8 cellular contexts compared by ENCODE assay signal in the genomic region with DNA sequence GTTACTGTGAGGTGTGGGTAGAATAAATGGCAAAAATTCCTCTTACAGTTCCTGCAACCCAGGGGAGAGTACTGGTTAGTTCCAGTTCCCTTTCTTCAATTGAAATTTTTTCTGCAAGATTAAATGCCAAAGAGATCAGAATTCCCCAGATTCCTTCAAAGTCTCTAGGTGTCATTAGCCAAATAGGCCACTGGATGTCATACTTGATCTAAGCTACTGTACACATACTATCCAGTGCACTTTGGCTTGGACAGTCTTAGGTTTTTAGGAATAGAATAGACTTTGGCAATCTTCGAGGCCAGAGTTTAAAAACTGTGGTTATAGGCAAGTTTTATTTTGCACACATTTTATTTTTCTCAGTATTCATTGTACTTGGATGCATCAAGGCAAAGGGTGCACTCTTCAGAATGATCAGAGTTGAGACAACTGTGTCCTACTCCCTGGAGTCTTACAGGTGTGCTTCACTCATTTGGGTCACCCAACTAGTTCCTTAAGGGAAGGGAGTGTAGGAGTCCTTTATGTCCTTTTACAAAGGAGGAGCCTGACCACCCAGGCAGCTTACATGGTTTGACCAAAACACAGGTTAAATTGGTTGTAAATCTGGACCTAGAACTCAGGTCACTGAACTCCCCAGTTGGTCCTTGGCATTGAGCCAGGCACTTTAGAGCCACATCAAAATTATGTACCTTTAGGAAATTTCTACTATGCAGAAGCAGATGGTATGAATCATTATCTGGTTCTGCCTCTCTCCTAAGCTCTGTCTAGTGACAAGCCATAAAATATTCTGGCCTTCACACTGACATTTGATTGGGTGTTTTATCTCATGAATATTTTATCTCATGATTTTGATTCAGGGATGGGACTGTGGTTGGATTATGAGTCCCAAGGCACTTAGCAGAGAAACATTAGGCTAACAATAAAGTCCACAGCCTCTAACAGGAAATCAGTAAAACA. TPM values are rescaled to one million over a fixed set of nuclear protein-coding genes. Genes with fewer than 3 reads are reported as not detected.
DNase-seq lines count a peak whose midpoint lies in the region; ATAC-seq, FAIRE-seq and TF ChIP-seq lines count a peak whose summit lies in the region.

No MANE protein-coding gene starts in this region.

- peaks cover 12% of the 10 kb centered on the region for H3K9me3 Mint-ChIP-seq in nephron

- TF ChIP-seq RAD21 in Ishikawa (IDR thresholded peaks at IDR 0.05; ENCODE audit: low read depth), result peak; percentile 74

- peak; percentile 39 for TF ChIP-seq CTCF in bronchial epithelial cell (IDR thresholded peaks at IDR 0.05; ENCODE audit: insufficient read depth, low read length, severe bottlenecking)
- TF ChIP-seq CTCF in nephron (IDR thresholded peaks at IDR 0.05; ENCODE audit: unreplicated experiment in 3 of 3), result peak in 2 of 3 experiments; percentile 20 to 36

- H3K27ac Mint-ChIP-seq in nephron, result peak overlapping the region in 1 of 3 experiments; percentile 42

- ATAC-seq in GM21367 (IDR thresholded peaks at IDR 0.05; ENCODE audit: unreplicated experiment), result no peak
- no peak for ATAC-seq in GM21381 (IDR thresholded peaks at IDR 0.05; ENCODE audit: unreplicated experiment)

- no peaks in the 10 kb centered on the region for H3K27me3 Mint-ChIP-seq in nephron (ENCODE audit: low read depth)

- no peak for FAIRE-seq in bronchial epithelial cell (lab: Jason Lieb, UNC)

- in situ Hi-C loops in G401 (cut with HindIII; ENCODE audit: low sequenced_read_pairs), result no loop called here

- no peak overlapping the region for H3K4me3 ChIP-seq in bronchial epithelial cell (ENCODE audit: low read depth, low read length)

- H3K4me3 Mint-ChIP-seq in nephron, result no peak overlapping the region

- TF ChIP-seq EP300 in Ishikawa (IDR thresholded peaks at IDR 0.05; ENCODE audit: borderline replicate concordance), result no peak

- H3K36me3 Mint-ChIP-seq in nephron (ENCODE audit: low read depth), result peaks cover 3% of the 10 kb centered on the region

- peak; percentile 42 for DNase-seq in G401 (ENCODE audit: low spot score)
- DNase-seq in bronchial epithelial cell (ENCODE audit: low read depth), result peak; percentile 39
- DNase-seq in NCI-H446 treated with DMSO at 0.1 percent for 48 hours (lab: John Stamatoyannopoulos, UW), result no peak
- DNase-seq in stimulated activated CD4-positive, alpha-beta T cell treated with anti-CD3 and anti-CD28 coated beads, Interleukin-2, amount 100 ng/mL, for 48 hours, result no peak

- H3K27me3 ChIP-seq in bronchial epithelial cell (ENCODE audit: control insufficient read depth, insufficient read depth, low read length), result no peaks in the 10 kb centered on the region

- no peaks in the 10 kb centered on the region for H3K36me3 ChIP-seq in bronchial epithelial cell (ENCODE audit: control insufficient read depth, insufficient read depth, low read length)

- no peaks in the 10 kb centered on the region for H3K4me1 Mint-ChIP-seq in nephron

TF ChIP-seq in Ishikawa, 13 proteins besides CTCF, POLR2A, EP300 and RAD21:
- TF ChIP-seq CEBPB (IDR thresholded peaks at IDR 0.05), result no peak
- TF ChIP-seq YY1 (IDR thresholded peaks at IDR 0.05; ENCODE audit: low read depth), result no peak
- no peak for TF ChIP-seq NFIC (IDR thresholded peaks at IDR 0.05)
- TF ChIP-seq TAF1 (IDR thresholded peaks at IDR 0.05; ENCODE audit: low read depth), result no peak
- TF ChIP-seq, protein P1, sequence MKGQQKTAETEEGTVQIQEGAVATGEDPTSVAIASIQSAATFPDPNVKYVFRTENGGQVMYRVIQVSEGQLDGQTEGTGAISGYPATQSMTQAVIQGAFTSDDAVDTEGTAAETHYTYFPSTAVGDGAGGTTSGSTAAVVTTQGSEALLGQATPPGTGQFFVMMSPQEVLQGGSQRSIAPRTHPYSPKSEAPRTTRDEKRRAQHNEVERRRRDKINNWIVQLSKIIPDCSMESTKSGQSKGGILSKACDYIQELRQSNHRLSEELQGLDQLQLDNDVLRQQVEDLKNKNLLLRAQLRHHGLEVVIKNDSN (IDR thresholded peaks at IDR 0.05), result no peak
- no peak for TF ChIP-seq CREB1 (IDR thresholded peaks at IDR 0.05; ENCODE audit: low read depth)
- TF ChIP-seq ZBTB7A (IDR thresholded peaks at IDR 0.05; ENCODE audit: low read depth), result no peak
- TF ChIP-seq, protein P2, sequence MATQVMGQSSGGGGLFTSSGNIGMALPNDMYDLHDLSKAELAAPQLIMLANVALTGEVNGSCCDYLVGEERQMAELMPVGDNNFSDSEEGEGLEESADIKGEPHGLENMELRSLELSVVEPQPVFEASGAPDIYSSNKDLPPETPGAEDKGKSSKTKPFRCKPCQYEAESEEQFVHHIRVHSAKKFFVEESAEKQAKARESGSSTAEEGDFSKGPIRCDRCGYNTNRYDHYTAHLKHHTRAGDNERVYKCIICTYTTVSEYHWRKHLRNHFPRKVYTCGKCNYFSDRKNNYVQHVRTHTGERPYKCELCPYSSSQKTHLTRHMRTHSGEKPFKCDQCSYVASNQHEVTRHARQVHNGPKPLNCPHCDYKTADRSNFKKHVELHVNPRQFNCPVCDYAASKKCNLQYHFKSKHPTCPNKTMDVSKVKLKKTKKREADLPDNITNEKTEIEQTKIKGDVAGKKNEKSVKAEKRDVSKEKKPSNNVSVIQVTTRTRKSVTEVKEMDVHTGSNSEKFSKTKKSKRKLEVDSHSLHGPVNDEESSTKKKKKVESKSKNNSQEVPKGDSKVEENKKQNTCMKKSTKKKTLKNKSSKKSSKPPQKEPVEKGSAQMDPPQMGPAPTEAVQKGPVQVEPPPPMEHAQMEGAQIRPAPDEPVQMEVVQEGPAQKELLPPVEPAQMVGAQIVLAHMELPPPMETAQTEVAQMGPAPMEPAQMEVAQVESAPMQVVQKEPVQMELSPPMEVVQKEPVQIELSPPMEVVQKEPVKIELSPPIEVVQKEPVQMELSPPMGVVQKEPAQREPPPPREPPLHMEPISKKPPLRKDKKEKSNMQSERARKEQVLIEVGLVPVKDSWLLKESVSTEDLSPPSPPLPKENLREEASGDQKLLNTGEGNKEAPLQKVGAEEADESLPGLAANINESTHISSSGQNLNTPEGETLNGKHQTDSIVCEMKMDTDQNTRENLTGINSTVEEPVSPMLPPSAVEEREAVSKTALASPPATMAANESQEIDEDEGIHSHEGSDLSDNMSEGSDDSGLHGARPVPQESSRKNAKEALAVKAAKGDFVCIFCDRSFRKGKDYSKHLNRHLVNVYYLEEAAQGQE (IDR thresholded peaks at IDR 0.05; ENCODE audit: low read depth), result no peak
- TF ChIP-seq, protein P3, sequence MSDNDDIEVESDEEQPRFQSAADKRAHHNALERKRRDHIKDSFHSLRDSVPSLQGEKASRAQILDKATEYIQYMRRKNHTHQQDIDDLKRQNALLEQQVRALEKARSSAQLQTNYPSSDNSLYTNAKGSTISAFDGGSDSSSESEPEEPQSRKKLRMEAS (IDR thresholded peaks at IDR 0.05), result no peak
- TF ChIP-seq FOXM1 (IDR thresholded peaks at IDR 0.05; ENCODE audit: borderline replicate concordance, low read depth), result no peak
- no peak for TF ChIP-seq EGR1 (IDR thresholded peaks at IDR 0.05)
- TF ChIP-seq TCF12 (IDR thresholded peaks at IDR 0.05; ENCODE audit: low read depth), result no peak
- TF ChIP-seq TEAD4 (IDR thresholded peaks at IDR 0.05), result no peak

RNA-seq across cellular contexts. Expression of a gene that starts 49.5 kb away (rescaled TPM):
- 0.37 and 1.3 TPM in 2 replicates for total RNA-seq in G401 (2014; rRNA removed; shearing (Covaris generic))
- 4.5 and 5.9 TPM in 2 replicates for total RNA-seq in bronchial epithelial cell

Comparison
In these comparisons a context has a peak if more than half of its experiments do, and no peak if none do; other contexts are left out.
1. DNase-seq: peak in G401 (single experiment) and bronchial epithelial cell (single experiment); none in NCI-H446 treated with DMSO at 0.1 percent for 48 hours (single experiment) and stimulated activated CD4-positive, alpha-beta T cell treated with anti-CD3 and anti-CD28 coated beads, Interleukin-2, amount 100 ng/mL, for 48 hours (0 of 2).